Comparison of ENCODE assay signal across 8 cellular contexts in the genomic region with DNA sequence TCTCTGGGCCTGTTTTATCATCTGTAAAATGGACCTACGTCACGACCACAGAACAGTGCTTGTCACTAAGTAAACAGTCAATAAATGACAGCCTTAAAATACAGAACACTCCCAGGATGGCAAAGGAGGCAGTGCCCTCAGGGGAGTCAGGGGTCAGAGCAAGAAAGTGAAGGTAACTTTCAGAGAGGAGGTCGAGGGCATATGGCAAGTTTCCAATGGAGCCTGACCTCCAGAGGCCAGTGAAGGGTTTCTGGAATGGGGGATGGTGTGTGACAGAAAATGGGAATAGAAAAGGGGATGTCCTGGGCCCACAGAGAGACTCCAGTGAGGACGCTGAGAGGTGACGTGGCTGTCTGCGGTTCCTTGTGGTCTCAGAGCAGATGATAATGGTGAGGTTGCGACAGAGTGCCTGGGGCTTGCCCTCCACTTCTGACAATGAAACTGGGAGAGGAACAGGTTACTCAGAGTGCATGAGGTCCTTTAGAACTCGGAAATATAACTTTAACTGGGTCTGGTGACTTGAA.
DNase-seq lines count a peak whose midpoint lies in the region; ATAC-seq lines count a peak whose summit lies in the region.

No MANE protein-coding gene starts in this region.

- peak; percentile 97 for DNase-seq in RPMI7951 (ENCODE audit: low read depth)
- DNase-seq in activated naive CD4-positive, alpha-beta T cell treated with anti-CD3 and anti-CD28 coated beads, Interleukin-2, amount 10 ng/mL, durations not matched to agents 7 days and 5 days, result peak; percentile 41
- DNase-seq in stimulated activated CD4-positive, alpha-beta T cell treated with anti-CD3 and anti-CD28 coated beads, Interleukin-1b, Interleukin-23, amount 100 ng/mL, for 24 hours (ENCODE audit: low read depth in 4 of 4, low spot score in 1 of 4), result peak; percentile 21 to 58 (median 34)
- DNase-seq in HAP-1 (ENCODE audit: low spot score in 2 of 2), result no peak
- no peak for DNase-seq in NCI-H187 (lab: John Stamatoyannopoulos, UW)
- DNase-seq in HT-29 (ENCODE audit: low spot score), result no peak

- peaks cover 3% of the 10 kb centered on the region for H3K36me3 Mint-ChIP-seq in activated naive CD4-positive, alpha-beta T cell treated with anti-CD3 and anti-CD28 coated beads, Interleukin-2, amount 10 ng/mL, durations not matched to agents 7 days and 5 days

- H3K27me3 ChIP-seq in HAP-1 (ENCODE audit: low read depth), result no peaks in the 10 kb centered on the region

- H3K4me3 Mint-ChIP-seq in activated naive CD4-positive, alpha-beta T cell treated with anti-CD3 and anti-CD28 coated beads, Interleukin-2, amount 10 ng/mL, durations not matched to agents 7 days and 5 days, result no peak overlapping the region

- ATAC-seq in GM18858 (IDR thresholded peaks at IDR 0.05; ENCODE audit: unreplicated experiment) (peak; percentile 91), HG02943 (IDR thresholded peaks at IDR 0.05; ENCODE audit: low read depth, unreplicated experiment) (peak; percentile 80)

- in situ Hi-C loops in HAP-1 (cut with MboI; ENCODE audit: low sequenced_read_pairs), result no loop called here

- CTCF ChIA-PET in activated naive CD4-positive, alpha-beta T cell treated with anti-CD3 and anti-CD28 coated beads, Interleukin-2, amount 10 ng/mL, durations not matched to agents 7 days and 5 days (lab: Charles Lee), result interaction anchor here (1.4 to 1.5 kb wide), 2 partner anchors 12 to 356 kb away, joined by 3 to 4 read pairs; no protein-coding TSS in a partner anchor

- H3K36me3 ChIP-seq in HAP-1 (replicated peaks), result no peaks in the 10 kb centered on the region

- H3K4me1 Mint-ChIP-seq in activated naive CD4-positive, alpha-beta T cell treated with anti-CD3 and anti-CD28 coated beads, Interleukin-2, amount 10 ng/mL, durations not matched to agents 7 days and 5 days, result peaks cover 26% of the 10 kb centered on the region

- no peak overlapping the region for H3K4me3 ChIP-seq in HAP-1

- no peaks in the 10 kb centered on the region for H3K9me3 ChIP-seq in HAP-1

- H3K27ac Mint-ChIP-seq in activated naive CD4-positive, alpha-beta T cell treated with anti-CD3 and anti-CD28 coated beads, Interleukin-2, amount 10 ng/mL, durations not matched to agents 7 days and 5 days, result peak overlapping the region; percentile 50

- H3K27me3 Mint-ChIP-seq in activated naive CD4-positive, alpha-beta T cell treated with anti-CD3 and anti-CD28 coated beads, Interleukin-2, amount 10 ng/mL, durations not matched to agents 7 days and 5 days, result peaks cover 6% of the 10 kb centered on the region

- peaks cover 7% of the 10 kb centered on the region for H3K4me1 ChIP-seq in HAP-1

- peaks cover 8% of the 10 kb centered on the region for H3K9me3 Mint-ChIP-seq in activated naive CD4-positive, alpha-beta T cell treated with anti-CD3 and anti-CD28 coated beads, Interleukin-2, amount 10 ng/mL, durations not matched to agents 7 days and 5 days

Comparison
In these comparisons a context has a peak if more than half of its experiments do, and no peak if none do; other contexts are left out.
1. DNase-seq: peak in RPMI7951 (single experiment), activated naive CD4-positive, alpha-beta T cell treated with anti-CD3 and anti-CD28 coated beads, Interleukin-2, amount 10 ng/mL, durations not matched to agents 7 days and 5 days (single experiment) and stimulated activated CD4-positive, alpha-beta T cell treated with anti-CD3 and anti-CD28 coated beads, Interleukin-1b, Interleukin-23, amount 100 ng/mL, for 24 hours (4 of 4); none in HAP-1 (0 of 2), NCI-H187 (0 of 2) and HT-29 (single experiment).